8 cellular contexts compared by ENCODE assay signal in the genomic region with DNA sequence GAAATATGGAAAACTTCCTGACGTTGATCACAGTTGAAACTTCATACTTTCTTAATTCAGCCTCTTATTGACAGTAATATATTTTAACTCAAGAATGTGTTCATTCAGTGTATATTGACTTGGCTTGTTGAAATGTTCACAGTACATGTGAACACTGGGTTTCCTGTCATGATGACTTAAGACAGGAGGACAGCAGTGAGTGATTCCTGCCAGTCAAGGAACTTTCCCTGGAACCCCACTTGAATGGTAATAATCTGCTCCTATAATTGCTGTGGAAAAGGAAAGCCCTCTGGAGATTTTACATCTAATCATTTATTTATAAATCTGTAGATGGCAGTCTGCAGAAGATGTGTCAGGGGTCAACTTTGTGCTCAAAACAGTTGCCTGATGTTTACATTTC.
"Had no signal": no experiment of that assay in that cellular context is flagged by ENCODE, and none has a peak within 500 bp of the region (broad histone marks: within the 10 kb centered on the region; RNA-seq: fewer than 3 reads in every experiment).

No MANE protein-coding gene starts in this region.

- H3K4me3 Mint-ChIP-seq: GM23338, H9, HFFc6 had no signal

- H2AFZ ChIP-seq: GM23248, GM23338 had no signal

- H3K9me3 Mint-ChIP-seq: GM23338, H9 had no signal

- H3K27ac Mint-ChIP-seq: GM23338, H9, HFFc6 had no signal

- H3K4me1 ChIP-seq: HAP-1 had no signal

- H3K4me2 ChIP-seq: GM23338 had no signal

- H3K9me3 ChIP-seq: HAP-1 had no signal

- H3K9ac ChIP-seq: GM23248 had no signal

- H3K27ac ChIP-seq: GM23248 had no signal

- H3K36me3 ChIP-seq: HAP-1 had no signal

- DNase-seq: GM23248, GOT3, H7, H9, HCEC 1CT, HFFc6 had no signal

- H3K4me1 Mint-ChIP-seq: GM23338 had no signal

- H3K4me3 ChIP-seq: GM23248, GM23338, HAP-1 had no signal
